Comparison of ENCODE assay signal across 8 cellular contexts in genomic region chr14:67515386-67516079, GRCh38. TPM values are rescaled to one million over a fixed set of nuclear protein-coding genes. Genes with fewer than 3 reads are reported as not detected.
DNase-seq lines count a peak whose midpoint lies in the region; ATAC-seq, FAIRE-seq and TF ChIP-seq lines count a peak whose summit lies in the region.

No MANE protein-coding gene starts in this region.

- no peaks in the 10 kb centered on the region for H3K36me3 ChIP-seq in PC-9 (ENCODE audit: low read depth)
- no peaks in the 10 kb centered on the region for H3K36me3 ChIP-seq in GM12878 (ENCODE audit: control insufficient read depth in 2 of 2, insufficient read depth in 2 of 2, low read length in 1 of 2)
- H3K36me3 ChIP-seq in keratinocyte (ENCODE audit: control insufficient read depth in 2 of 2, extremely low read depth in 1 of 2, insufficient read depth in 2 of 2, low read length in 2 of 2), result no peaks in the 10 kb centered on the region

- intact Hi-C loops in PC-9 (cut with micrococcal nuclease; ENCODE audit: unreplicated experiment) (no loop called here), GM12878 (cut with micrococcal nuclease; ENCODE audit: unreplicated experiment) (loop anchor here (2.0 kb wide), 1 partner anchor 27 kb away; the partner anchor contains the start of gene TMEM229B)

- RAD21 ChIA-PET in GM12878 (lab: Charles Lee; ENCODE audit: unreplicated experiment), result no interaction called here

- H3K9ac ChIP-seq in GM12878 (ENCODE audit: control insufficient read depth, insufficient read depth, low read length) (peak overlapping the region; percentile 11; the same call in 1 of the 2 replicates), keratinocyte (ENCODE audit: control insufficient read depth, extremely low read depth, insufficient read depth, low read length) (peak overlapping the region; percentile 60)

- no peaks in the 10 kb centered on the region for H3K9me2 ChIP-seq in PC-9 (ENCODE audit: insufficient read depth)

- no peak for TF ChIP-seq RAD21 in GM12878 (IDR thresholded peaks at IDR 0.05; ENCODE audit: insufficient read depth, low read depth, low read length)

- WGBS in GM12878 (ENCODE audit: insufficient coverage, insufficient replicate concordance, low lambda C conversion rate, missing lambda C conversion rate), result 2% methylated on average over 41 of the region's 45 CpGs

- no peaks in the 10 kb centered on the region for H3K9me1 ChIP-seq in keratinocyte (ENCODE audit: control insufficient read depth, extremely low read depth, insufficient read depth, low read length)

- peak; percentile 19 for DNase-seq in DMS53 treated with DMSO at 0.1 percent for 48 hours (lab: John Stamatoyannopoulos, UW; ENCODE audit: unreplicated experiment)
- peak in 1 of 2 experiments; percentile 20 for DNase-seq in PC-9
- no peak for DNase-seq in GM12878 (ENCODE audit: low read depth, low spot score)
- no peak for DNase-seq in keratinocyte (ENCODE audit: low read depth, low spot score)
- peak; percentile 33 for DNase-seq in stimulated activated CD4-positive, alpha-beta T cell treated with anti-CD3 and anti-CD28 coated beads, Interleukin-4, amount 100 ng/mL, for 24 hours
- no peak for DNase-seq in COLO829 (ENCODE audit: low spot score)

- H3K9me3 ChIP-seq in PC-9 (ENCODE audit: insufficient read depth, low read depth) (no peaks in the 10 kb centered on the region), GM12878 (replicated peaks; ENCODE audit: control insufficient read depth, insufficient read depth, low read length) (no peaks in the 10 kb centered on the region), keratinocyte (ENCODE audit: control insufficient read depth, low read depth, low read length) (no peaks in the 10 kb centered on the region)

- TF ChIP-seq CTCF in PC-9 (conservative IDR thresholded peaks at IDR 0.05) (no peak), GM12878 (IDR thresholded peaks at IDR 0.05 in 2 of 3, conservative IDR thresholded peaks at IDR 0.05 in 1 of 3; ENCODE audit: control insufficient read depth in 2 of 3, extremely low read depth in 1 of 3, insufficient read depth in 1 of 3, low read depth in 3 of 3, low read length in 3 of 3) (no peak), keratinocyte (optimal IDR thresholded peaks at IDR 0.05 in 1 of 3, IDR thresholded peaks at IDR 0.05 in 1 of 3, conservative IDR thresholded peaks at IDR 0.05 in 1 of 3; ENCODE audit: extremely low read depth in 1 of 3, insufficient read depth in 2 of 3, low read length in 3 of 3) (no peak)

- H3K79me2 ChIP-seq in PC-9 (ENCODE audit: low read depth), result no peaks in the 10 kb centered on the region
- H3K79me2 ChIP-seq in GM12878 (ENCODE audit: control insufficient read depth, insufficient read depth, low read length), result no peaks in the 10 kb centered on the region
- H3K79me2 ChIP-seq in keratinocyte (ENCODE audit: control insufficient read depth, insufficient read depth, low read length), result no peaks in the 10 kb centered on the region

- SMC1A ChIA-PET in GM12878 (lab: Charles Lee; ENCODE audit: uncharacterized antibody, unreplicated experiment), result interaction anchor here (0.8 to 1.2 kb wide), 2 partner anchors 27 to 69 kb away, joined by 3 to 4 read pairs; partner anchors contain the start of gene TMEM229B

- ATAC-seq in GM21447 (IDR thresholded peaks at IDR 0.05; ENCODE audit: unreplicated experiment) (peak; percentile 47), GM12878 (peak; percentile 75), HG03571 (IDR thresholded peaks at IDR 0.05; ENCODE audit: unreplicated experiment) (no peak)

- H3K27me3 ChIP-seq in PC-9 (ENCODE audit: insufficient read depth, low read depth) (peaks cover 43% of the 10 kb centered on the region; the same call in 1 of the 2 replicates), GM12878 (replicated peaks in 1 of 2; ENCODE audit: control insufficient read depth in 2 of 2, insufficient read depth in 2 of 2, low read length in 1 of 2) (no peaks in the 10 kb centered on the region; a peak in 2 of 4 replicates), keratinocyte (ENCODE audit: control insufficient read depth, extremely low read depth, insufficient read depth, low read length) (peaks cover 8% of the 10 kb centered on the region)

- dilution Hi-C loops in keratinocyte (cut with MboI; ENCODE audit: extremely low pct_ligation_motif_present, low sequenced_read_pairs), result no loop called here

- TF ChIP-seq EP300 in GM12878 (IDR thresholded peaks at IDR 0.05; ENCODE audit: borderline replicate concordance in 1 of 2, control insufficient read depth in 1 of 2, low read depth in 2 of 2, low read length in 2 of 2), result no peak

- H2AFZ ChIP-seq in PC-9 (peak overlapping the region; percentile 80; the same call in 1 of the 2 replicates), GM12878 (ENCODE audit: control insufficient read depth, low read depth, low read length) (peak overlapping the region; percentile 65), keratinocyte (ENCODE audit: control insufficient read depth, low read length) (peak overlapping the region; percentile 19)

- no TSS peak for BruUV-seq in PC-9 (replicated peaks; lab: Mats Ljungman, UMichigan)
- no TSS peak for BruUV-seq in GM12878 (replicated peaks; lab: Mats Ljungman, UMichigan)

- H3F3A ChIP-seq in PC-9 (ENCODE audit: insufficient read depth, low read depth), result peaks cover 7% of the 10 kb centered on the region; the same call in 1 of the 2 replicates

- H3K4me2 ChIP-seq in PC-9 (peak overlapping the region; percentile 82), GM12878 (ENCODE audit: control insufficient read depth, insufficient read depth) (peak overlapping the region; percentile 90), keratinocyte (ENCODE audit: control insufficient read depth, extremely low read depth, insufficient read depth, low read depth, low read length) (peak overlapping the region; percentile 66)

- peaks cover 19% of the 10 kb centered on the region for H3K4me1 ChIP-seq in PC-9 (replicated peaks; ENCODE audit: insufficient read depth)
- H3K4me1 ChIP-seq in GM12878 (ENCODE audit: control insufficient read depth, insufficient read depth, low read length), result peaks cover 20% of the 10 kb centered on the region
- H3K4me1 ChIP-seq in keratinocyte (ENCODE audit: control insufficient read depth, extremely low read depth, insufficient read depth, low read length), result peaks cover 9% of the 10 kb centered on the region

- H4K20me1 ChIP-seq in PC-9 (ENCODE audit: insufficient read depth) (no peaks in the 10 kb centered on the region), GM12878 (ENCODE audit: control insufficient read depth, insufficient read depth) (no peaks in the 10 kb centered on the region), keratinocyte (ENCODE audit: control insufficient read depth, extremely low read depth, insufficient read depth, low read length) (no peaks in the 10 kb centered on the region)

- peak overlapping the region; percentile 84; the same call in 1 of the 2 replicates for H3K4me3 ChIP-seq in PC-9
- H3K4me3 ChIP-seq in GM12878, result peak overlapping the region; percentile 85; the same call in 1 of the 2 replicates
- H3K4me3 ChIP-seq in keratinocyte (ENCODE audit: control insufficient read depth in 2 of 3, extremely low read depth in 1 of 3, insufficient read depth in 2 of 3, low read depth in 1 of 3, low read length in 3 of 3), result peak overlapping the region; percentile 62 to 72 (median 67)

- FAIRE-seq in GM12878 (lab: Jason Lieb, UNC) (no peak), keratinocyte (lab: Jason Lieb, UNC) (no peak)

- in situ Hi-C loops in GM12878 (cut with MboI), result no loop called here

- TF ChIP-seq POLR2A in GM12878 (IDR thresholded peaks at IDR 0.05; ENCODE audit: low read depth, low read length), result no peak

- H3K27ac ChIP-seq in PC-9 (no peak overlapping the region), GM12878 (ENCODE audit: control insufficient read depth, insufficient read depth) (no peak overlapping the region), keratinocyte (ENCODE audit: control insufficient read depth, insufficient read depth, low read length) (no peak overlapping the region)

- POLR2A ChIA-PET in PC-9 (lab: Charles Lee; ENCODE audit: unreplicated experiment), result no interaction called here
- POLR2A ChIA-PET in GM12878 (lab: Charles Lee), result interaction anchor here (0.5 kb wide), 1 partner anchor 136 kb away, joined by 3 read pairs; no protein-coding TSS in a partner anchor

- CTCF ChIA-PET in PC-9 (lab: Charles Lee) (interaction anchor here (1.0 kb wide), 1 partner anchor 11 kb away, joined by 3 read pairs; no protein-coding TSS in a partner anchor), GM12878 (lab: Yijun Ruan, JAX) (interaction anchor here (0.9 to 1.9 kb wide), 3 partner anchors 8 to 86 kb away, joined by 3 to 4 read pairs (median 4); no protein-coding TSS in a partner anchor)

RNA-seq across cellular contexts. Expression of gene PLEKHH1, which starts 17.6 kb away (rescaled TPM):
- 13.6 and 18.5 TPM in 2 replicates for total RNA-seq in PC-9 (2021)
- 0.50 and 0.73 TPM in 2 replicates for total RNA-seq in GM12878 (2013; cell fraction: nucleolus; rRNA removed)
- 0.40 and 0.87 TPM in 2 replicates for total RNA-seq in GM12878 (2014; rRNA removed)
- 0.32 and 0.67 TPM in 2 replicates for total RNA-seq in GM12878 (2014; rRNA removed; fragmentation: Illumina TruSeq; extraction: Trizol)
- total RNA-seq in GM12878 (2021), result 0.95 and 1.4 TPM in 2 replicates
- 0.31 TPM for polyA plus RNA-seq in GM12878 (2011; ENCODE audit: low read depth)
- 0.16 and 0.30 TPM in 2 replicates for polyA plus RNA-seq in GM12878 (2011; rRNA removed)
- 0.37 and 0.46 TPM in 2 replicates for polyA plus RNA-seq in GM12878 (2011; cell fraction: cytosol; rRNA removed)
- 1.0 and 1.3 TPM in 2 replicates for polyA plus RNA-seq in GM12878 (2011; cell fraction: nucleus; rRNA removed)
- polyA plus RNA-seq in GM12878 (2012), result 0.34 and 0.65 TPM in 2 replicates
- 0.59 and 0.60 TPM in 2 replicates for polyA plus RNA-seq in GM12878 (2014; fragmentation: Illumina TruSeq; extraction: Trizol)
- under 1 TPM; 0.11 to 0.22 TPM for polyA plus RNA-seq in GM12878 (2014; fragmentation: Nextera tagmentation; extraction: Ambion mirVana)
- 0.42 and 0.76 TPM in 2 replicates for polyA plus RNA-seq in GM12878 (2014; rRNA removed)
- under 1 TPM; 0.23 to 0.66 TPM for polyA plus RNA-seq in GM12878 (2016; fragmentation: Nextera tagmentation; extraction: Ambion mirVana)
- polyA minus RNA-seq in GM12878 (2011; rRNA and poly(A)+ RNA removed), result 0.07 and 0.82 TPM in 2 replicates
- polyA minus RNA-seq in GM12878 (2011; cell fraction: cytosol; rRNA and poly(A)+ RNA removed), result not detected in 2 replicates
- polyA minus RNA-seq in GM12878 (2011; cell fraction: nucleus; rRNA and poly(A)+ RNA removed), result 0.73 and 1.8 TPM in 2 replicates
- polyA plus RNA-seq in keratinocyte, result 2.6 to 4.4 TPM (median 2.9 TPM) in 3 replicates
- polyA plus RNA-seq in keratinocyte (2011; ENCODE audit: low read depth), result 3.1 TPM
- 0.75 and 1.4 TPM in 2 replicates for polyA plus RNA-seq in keratinocyte (2011; cell fraction: cytosol; rRNA removed)
- polyA plus RNA-seq in keratinocyte (2011; cell fraction: nucleus; rRNA removed), result 13.4 and 16.7 TPM in 2 replicates
- 1.6 and 5.2 TPM in 2 replicates for polyA plus RNA-seq in keratinocyte (2012; ENCODE audit: low replicate concordance)
- polyA minus RNA-seq in keratinocyte, result 2.7 to 7.4 TPM (median 4.1 TPM) in 3 replicates
- polyA minus RNA-seq in keratinocyte (2011; cell fraction: cytosol; rRNA and poly(A)+ RNA removed), result not detected
- polyA minus RNA-seq in keratinocyte (2011; cell fraction: nucleus; rRNA and poly(A)+ RNA removed), result 6.0 and 6.5 TPM in 2 replicates

RNA-seq across cellular contexts. Expression of gene TMEM229B, which starts 27.0 kb away (rescaled TPM):
- 1.2 and 1.6 TPM in 2 replicates for total RNA-seq in PC-9 (2021)
- total RNA-seq in GM12878 (2013; cell fraction: nucleolus; rRNA removed), result 0.27 and 0.67 TPM in 2 replicates
- 3.8 and 4.0 TPM in 2 replicates for total RNA-seq in GM12878 (2014; rRNA removed)
- 2.1 and 2.2 TPM in 2 replicates for total RNA-seq in GM12878 (2014; rRNA removed; fragmentation: Illumina TruSeq; extraction: Trizol)
- 5.1 and 5.2 TPM in 2 replicates for total RNA-seq in GM12878 (2021)
- polyA plus RNA-seq in GM12878 (2011; ENCODE audit: low read depth), result 0.55 TPM
- polyA plus RNA-seq in GM12878 (2011; rRNA removed), result 0.88 and 1.3 TPM in 2 replicates
- polyA plus RNA-seq in GM12878 (2011; cell fraction: cytosol; rRNA removed), result 2.6 and 3.1 TPM in 2 replicates
- polyA plus RNA-seq in GM12878 (2011; cell fraction: nucleus; rRNA removed), result 0.87 and 1.7 TPM in 2 replicates
- polyA plus RNA-seq in GM12878 (2012), result 0.35 and 0.42 TPM in 2 replicates
- polyA plus RNA-seq in GM12878 (2014; fragmentation: Illumina TruSeq; extraction: Trizol), result 3.2 and 3.4 TPM in 2 replicates
- under 1 TPM; 0.24 to 0.32 TPM for polyA plus RNA-seq in GM12878 (2014; fragmentation: Nextera tagmentation; extraction: Ambion mirVana)
- 3.3 and 5.3 TPM in 2 replicates for polyA plus RNA-seq in GM12878 (2014; rRNA removed)
- 1 to 10 TPM in 1 of 2 experiments, under 1 TPM in 1; 0.72 to 1.3 TPM for polyA plus RNA-seq in GM12878 (2016; fragmentation: Nextera tagmentation; extraction: Ambion mirVana)
- polyA minus RNA-seq in GM12878 (2011; rRNA and poly(A)+ RNA removed), result 2.9 TPM in 2 replicates
- 0.53 and 1.2 TPM in 2 replicates for polyA minus RNA-seq in GM12878 (2011; cell fraction: cytosol; rRNA and poly(A)+ RNA removed)
- polyA minus RNA-seq in GM12878 (2011; cell fraction: nucleus; rRNA and poly(A)+ RNA removed), result 1.6 and 3.6 TPM in 2 replicates
- 1.0 to 1.7 TPM (median 1.5 TPM) in 3 replicates for polyA plus RNA-seq in keratinocyte
- polyA plus RNA-seq in keratinocyte (2011; ENCODE audit: low read depth), result 0.26 TPM
- 1.5 and 1.9 TPM in 2 replicates for polyA plus RNA-seq in keratinocyte (2011; cell fraction: cytosol; rRNA removed)
- 2.3 and 2.5 TPM in 2 replicates for polyA plus RNA-seq in keratinocyte (2011; cell fraction: nucleus; rRNA removed)
- polyA plus RNA-seq in keratinocyte (2012; ENCODE audit: low replicate concordance), result 1.9 and 2.0 TPM in 2 replicates
- 1.9 to 7.4 TPM (median 2.8 TPM) in 3 replicates for polyA minus RNA-seq in keratinocyte
- polyA minus RNA-seq in keratinocyte (2011; cell fraction: cytosol; rRNA and poly(A)+ RNA removed), result 3.8 TPM
- polyA minus RNA-seq in keratinocyte (2011; cell fraction: nucleus; rRNA and poly(A)+ RNA removed), result 1.5 and 3.4 TPM in 2 replicates

Comparison
In these comparisons a context has a peak if more than half of its experiments do, and no peak if none do; other contexts are left out.
1. DNase-seq: peak in DMS53 treated with DMSO at 0.1 percent for 48 hours (single experiment) and stimulated activated CD4-positive, alpha-beta T cell treated with anti-CD3 and anti-CD28 coated beads, Interleukin-4, amount 100 ng/mL, for 24 hours (single experiment); none in GM12878 (single experiment), keratinocyte (single experiment) and COLO829 (single experiment).
2. H2AFZ ChIP-seq: peak in every context shown above with its lines; median percentile 80 in PC-9; 65 in GM12878; 19 in keratinocyte.
3. Peak in every context shown above with its lines, with median percentiles within 50 percentile points of each other: H3K4me2 ChIP-seq and H3K4me3 ChIP-seq.